In the genomic region with DNA sequence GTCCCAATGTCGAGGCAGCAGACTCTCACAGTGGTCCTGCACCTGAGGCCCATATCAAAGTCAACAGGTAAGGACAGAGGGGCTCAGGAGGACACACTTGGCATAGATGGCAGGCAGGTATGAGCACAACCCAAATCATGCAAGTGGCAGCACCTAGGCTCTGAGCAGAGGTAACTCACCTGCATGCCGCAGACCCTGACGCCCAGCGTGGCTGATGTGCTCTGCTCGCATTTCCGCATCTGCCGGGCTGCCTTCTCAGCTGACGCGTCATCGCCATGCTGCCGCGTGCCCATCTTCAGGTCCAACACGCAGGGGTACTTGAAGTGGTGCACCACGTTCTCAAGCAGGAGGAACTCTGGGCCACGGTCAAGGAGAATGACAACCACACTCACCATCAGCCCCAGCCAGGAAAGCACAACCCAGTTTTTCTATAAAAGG, we compare ENCODE assay signal across 30 cellular contexts. TPM values are rescaled to one million over a fixed set of nuclear protein-coding genes. Genes with fewer than 3 reads are reported as not detected.
"Had no signal": no experiment of that assay in that cellular context is flagged by ENCODE, and none has a peak within 500 bp of the region (broad histone marks: within the 10 kb centered on the region; RNA-seq: fewer than 3 reads in every experiment).

No MANE protein-coding gene starts in this region.

- H3K9me3 Mint-ChIP-seq: activated naive CD4-positive, alpha-beta T cell treated with anti-CD3 and anti-CD28 coated beads, Interleukin-2, amount 50 U/mL, for 72 hours; activated T-helper 1 cell treated with anti-CD3 and anti-CD28 coated beads, Interleukin-12 subunit alpha, Interleukin-12 subunit beta, Interleukin-2, Interleukin-4 antibody, amounts not matched to agents 30 ng/mL and 10 ng/mL and 1 ng/mL, durations not matched to agents 14 hours and 24 hours and 36 hours; neural crest cell had no signal

- H3K4me3 Mint-ChIP-seq: activated T-helper 1 cell treated with anti-CD3 and anti-CD28 coated beads, Interleukin-12 subunit alpha, Interleukin-12 subunit beta, Interleukin-2, Interleukin-4 antibody, amounts not matched to agents 30 ng/mL and 10 ng/mL and 1 ng/mL, durations not matched to agents 14 hours and 24 hours and 36 hours had no signal

- H3K27ac ChIP-seq: epithelial cell of prostate, esophagus squamous epithelium, heart right ventricle, tibial nerve, VCaP had no signal

- ATAC-seq: activated CD4-positive, CD25-positive, alpha-beta regulatory T cell treated with anti-CD3 and anti-CD28 coated beads, Interleukin-2, amount 50 U/mL, for 24 hours; activated naive CD4-positive, alpha-beta T cell treated with anti-CD3 and anti-CD28 coated beads, Interleukin-2, amount 50 U/mL, for 72 hours; heart right ventricle; right cardiac atrium had no signal

- H3K4me3 ChIP-seq: esophagus squamous epithelium, heart right ventricle, lung, tibial nerve had no signal

- H3K9me3 ChIP-seq: esophagus squamous epithelium, heart right ventricle, tibial nerve had no signal

- H3K27ac Mint-ChIP-seq: activated T-helper 1 cell treated with anti-CD3 and anti-CD28 coated beads, Interleukin-12 subunit alpha, Interleukin-12 subunit beta, Interleukin-2, Interleukin-4 antibody, amounts not matched to agents 30 ng/mL and 10 ng/mL and 1 ng/mL, durations not matched to agents 14 hours and 24 hours and 36 hours had no signal

- DNase-seq: activated CD4-positive, alpha-beta T cell treated with anti-CD3 and anti-CD28 coated beads for 48 hours; activated CD4-positive, alpha-beta T cell treated with anti-CD3 and anti-CD28 coated beads, Interleukin-2, amount 50 U/mL, for 48 hours; activated CD8-positive, alpha-beta memory T cell treated with anti-CD3 and anti-CD28 coated beads, Interleukin-2, amount 50 U/mL, for 4 hours; activated gamma-delta T cell treated with Interleukin-2 at 50 U/mL for 16 hours; activated T-cell treated with anti-CD3 and anti-CD28 coated beads, Interleukin-2, amount 50 U/mL, for 1 hour; dermis blood vessel endothelial cell; effector CD4-positive, alpha-beta T cell; esophagus squamous epithelium; foreskin melanocyte; heart right ventricle; kidney glomerular epithelial cell; occipital lobe; stimulated activated CD4-positive, alpha-beta T cell treated with anti-CD3 and anti-CD28 coated beads, Interleukin-15, amount 100 ng/mL, for 24 hours; stimulated activated CD4-positive, alpha-beta T cell treated with anti-CD3 and anti-CD28 coated beads, Interleukin-2, amount 100 ng/mL, for 24 hours; stimulated activated naive CD4-positive, alpha-beta T cell treated with Interleukin-2 at 50 U/mL for 16 hours; T-helper 9 cell had no signal

- FAIRE-seq: bronchial epithelial cell, colon, TTC549 had no signal

- H3K36me3 Mint-ChIP-seq: activated naive CD4-positive, alpha-beta T cell treated with anti-CD3 and anti-CD28 coated beads, Interleukin-2, amount 50 U/mL, for 72 hours had no signal

- H3K27me3 ChIP-seq: esophagus squamous epithelium, heart right ventricle, tibial nerve had no signal

RNA-seq across cellular contexts. Expression of a gene that starts 8.5 kb away (rescaled TPM):
- total RNA-seq: activated naive CD4-positive, alpha-beta T cell treated with anti-CD3 and anti-CD28 coated beads, Interleukin-2, amount 50 U/mL, for 72 hours; bronchial epithelial cell; left lobe of liver; urinary bladder had no signal
